Comparison of ENCODE assay signal across 8 cellular contexts in genomic region chr19:47514869-47515588, GRCh38. TPM values are rescaled to one million over a fixed set of nuclear protein-coding genes. Genes with fewer than 3 reads are reported as not detected.
DNase-seq lines count a peak whose midpoint lies in the region; ATAC-seq and TF ChIP-seq lines count a peak whose summit lies in the region.

Gene NAPA (minus strand): TSS chr19:47515063. CDS start chr19:47514940, 123 bp downstream.

- H3K4me3 ChIP-seq in CD8-positive, alpha-beta memory T cell (ENCODE audit: low read length), result peak within 1 kb of the TSS; percentile 98
- peak within 1 kb of the TSS; percentile 96 for H3K4me3 ChIP-seq in lower lobe of right lung

- H3K9me3 ChIP-seq in CD8-positive, alpha-beta memory T cell (ENCODE audit: low read length), result no peaks in the 10 kb centered on the region
- H3K9me3 ChIP-seq in lower lobe of right lung, result no peaks in the 10 kb centered on the region

- CTCF ChIA-PET in CD8-positive, alpha-beta memory T cell (lab: Charles Lee), result interaction anchor here (0.7 to 3.0 kb wide), 34 partner anchors 9 to 230 kb away, joined by 3 to 25 read pairs (median 4); partner anchors contain the start of genes BICRA, DHX34, KPTN and NOP53

- ATAC-seq in GM19468 (IDR thresholded peaks at IDR 0.05; ENCODE audit: extremely low read depth, unreplicated experiment) (peak; percentile 53), lower lobe of right lung (peak; percentile 96 to 98)

- peaks cover 0 to 34% (median 0%) of the 10 kb centered on the region in 3 donors for H3K36me3 Mint-ChIP-seq in CD8-positive, alpha-beta memory T cell

- peaks cover 77 to 96% (median 88%) of the 10 kb centered on the region in 3 donors for H3K4me1 Mint-ChIP-seq in CD8-positive, alpha-beta memory T cell

- peak within 1 kb of the TSS; percentile 92 to 99 (median 98) for H3K4me3 Mint-ChIP-seq in CD8-positive, alpha-beta memory T cell

- H3K27me3 Mint-ChIP-seq in CD8-positive, alpha-beta memory T cell, result peaks cover 0 to 7% of the 10 kb centered on the region in 2 donors

- no peak for TF ChIP-seq CTCF in lower lobe of right lung (IDR thresholded peaks at IDR 0.05)

- H3K4me1 ChIP-seq in CD8-positive, alpha-beta memory T cell (ENCODE audit: insufficient read depth, low read length), result peaks cover 71% of the 10 kb centered on the region
- H3K4me1 ChIP-seq in lower lobe of right lung, result peaks cover 48% of the 10 kb centered on the region

- no peaks in the 10 kb centered on the region for H3K9me3 Mint-ChIP-seq in CD8-positive, alpha-beta memory T cell

- no peaks in the 10 kb centered on the region for H3K27me3 ChIP-seq in CD8-positive, alpha-beta memory T cell (ENCODE audit: insufficient read depth, low read length, poor library complexity, severe bottlenecking)
- no peaks in the 10 kb centered on the region for H3K27me3 ChIP-seq in lower lobe of right lung (ENCODE audit: low read depth)

- DNase-seq in CD8-positive, alpha-beta memory T cell, result peak; percentile 100
- DNase-seq in HS-5 (ENCODE audit: low read depth), result peak; percentile 97
- peak; percentile 100 for DNase-seq in NK-92 treated with Interleukin-12 subunit alpha and Interleukin-12 subunit beta, amount 100 ng/mL, for 24 hours (lab: John Stamatoyannopoulos, UW)
- peak; percentile 100 for DNase-seq in activated CD8-positive, alpha-beta memory T cell treated with anti-CD3 and anti-CD28 coated beads for 24 hours
- peak; percentile 100 for DNase-seq in effector CD4-positive, alpha-beta T cell
- peak; percentile 100 for DNase-seq in lower lobe of right lung
- peak; percentile 100 for DNase-seq in stimulated activated CD4-positive, alpha-beta T cell treated with anti-CD3 and anti-CD28 coated beads, TNF-alpha, amount 100 ng/mL, for 24 hours (ENCODE audit: low read depth in 3 of 3)

- no peaks in the 10 kb centered on the region for H3K36me3 ChIP-seq in CD8-positive, alpha-beta memory T cell (ENCODE audit: insufficient read depth, low read length)
- peaks cover 4% of the 10 kb centered on the region for H3K36me3 ChIP-seq in lower lobe of right lung

- intact Hi-C loops in lower lobe of right lung (cut with DNase I), result no loop called here

- peak within 1 kb of the TSS; percentile 98 for H3K27ac ChIP-seq in CD8-positive, alpha-beta memory T cell (ENCODE audit: low read depth, low read length)
- peak within 1 kb of the TSS; percentile 96 for H3K27ac ChIP-seq in lower lobe of right lung

- POLR2A ChIA-PET in CD8-positive, alpha-beta memory T cell (lab: Charles Lee), result interaction anchor here (0.5 to 2.1 kb wide), 6 partner anchors 42 to 101 kb away, joined by 3 to 10 read pairs (median 5); partner anchors contain the start of gene BICRA

- H3K27ac Mint-ChIP-seq in CD8-positive, alpha-beta memory T cell, result peak within 1 kb of the TSS; percentile 93 to 99 (median 98)

RNA-seq across cellular contexts. Expression of gene NAPA, which starts in this region (rescaled TPM):
- total RNA-seq in CD8-positive, alpha-beta memory T cell, result 10 to 100 TPM; 77.6 to 78.0 TPM
- 122 TPM for polyA plus RNA-seq in CD8-positive, alpha-beta memory T cell
- total RNA-seq in lower lobe of right lung, result 115 TPM

Comparison
In these comparisons a context has a peak if more than half of its experiments do, and no peak if none do; other contexts are left out.
1. Peak in every context shown above with its lines: DNase-seq, ATAC-seq, H3K4me3 ChIP-seq and H3K27ac ChIP-seq.